ENCODE assay signal across 12 cellular contexts in the genomic region with DNA sequence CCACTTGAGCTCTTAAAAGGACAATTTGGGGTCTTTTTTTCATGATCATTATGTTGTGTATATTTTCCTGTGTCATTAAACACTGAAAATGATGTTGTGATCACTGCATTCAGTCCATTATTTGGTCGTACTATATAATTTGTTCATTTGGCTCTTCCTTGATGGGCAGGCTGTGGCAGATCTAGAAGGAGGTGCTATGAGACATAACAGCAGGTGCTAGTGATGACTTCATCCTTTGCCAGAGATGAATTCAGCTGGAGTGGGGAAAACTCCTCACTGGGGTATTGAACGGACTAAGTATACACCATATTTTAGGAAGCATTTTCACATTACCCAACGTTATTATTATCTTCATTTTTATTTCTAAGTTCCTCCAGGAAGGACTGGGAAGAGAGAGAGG. TPM values are rescaled to one million over a fixed set of nuclear protein-coding genes. Genes with fewer than 3 reads are reported as not detected.
DNase-seq lines count a peak whose midpoint lies in the region; ATAC-seq and TF ChIP-seq lines count a peak whose summit lies in the region.
"Had no signal": no experiment of that assay in that cellular context is flagged by ENCODE, and none has a peak within 500 bp of the region (broad histone marks: within the 10 kb centered on the region; RNA-seq: fewer than 3 reads in every experiment).

No MANE protein-coding gene starts in this region.

- H3K36me3 Mint-ChIP-seq in activated CD4-positive, alpha-beta T cell treated with anti-CD3 and anti-CD28 coated beads for 36 hours (ENCODE audit: low read depth) = peaks cover 21% of the 10 kb centered on the region
- H3K36me3 Mint-ChIP-seq in WTC11 = peaks cover 11% of the 10 kb centered on the region
- H3K36me3 Mint-ChIP-seq in naive B cell = peaks cover 3 to 8% of the 10 kb centered on the region in 2 donors

- POLR2A ChIA-PET in activated CD4-positive, alpha-beta T cell treated with anti-CD3 and anti-CD28 coated beads for 36 hours (lab: Charles Lee) = no interaction called here
- POLR2A ChIA-PET in WTC11 (lab: Charles Lee) = no interaction called here

- no peak for ATAC-seq in activated CD4-positive, alpha-beta T cell treated with anti-CD3 and anti-CD28 coated beads for 36 hours
- ATAC-seq in WTC11 (no peak), naive B cell (ENCODE audit: low read depth in 2 of 2) (no peak), GM21381 (IDR thresholded peaks at IDR 0.05; ENCODE audit: unreplicated experiment) (no peak)
- ATAC-seq: activated CD4-positive, CD25-positive, alpha-beta regulatory T cell treated with anti-CD3 and anti-CD28 coated beads, Interleukin-2, amount 50 U/mL, for 24 hours; HCT116 had no signal

- H3K27ac ChIP-seq in coronary artery = peak overlapping the region in 1 of 2 donors; percentile 42
- H3K27ac ChIP-seq: thoracic aorta had no signal

- TF ChIP-seq CTCF in WTC11 (IDR thresholded peaks at IDR 0.05) (no peak), coronary artery (IDR thresholded peaks at IDR 0.05) (no peak)

- intact Hi-C loops in activated CD4-positive, alpha-beta T cell treated with anti-CD3 and anti-CD28 coated beads for 36 hours (cut with DNase I, micrococcal nuclease) = loop anchor here in 1 of 2 experiments (2.0 kb wide), 1 partner anchor 15 kb away; no protein-coding TSS in a partner anchor

- H3K27me3 Mint-ChIP-seq in activated CD4-positive, alpha-beta T cell treated with anti-CD3 and anti-CD28 coated beads for 36 hours = no peaks in the 10 kb centered on the region
- H3K27me3 Mint-ChIP-seq in WTC11 (ENCODE audit: low read depth) (no peaks in the 10 kb centered on the region), naive B cell (no peaks in the 10 kb centered on the region)

- no peak overlapping the region for H3K4me3 ChIP-seq in coronary artery
- H3K4me3 ChIP-seq: thoracic aorta had no signal

- H3K27ac Mint-ChIP-seq in activated CD4-positive, alpha-beta T cell treated with anti-CD3 and anti-CD28 coated beads for 36 hours = peak overlapping the region; percentile 72
- H3K27ac Mint-ChIP-seq in WTC11 (peak overlapping the region; percentile 1; the same call in 1 of the 2 replicates), naive B cell (peak overlapping the region in 4 of 6 donors; percentile 87 to 97 (median 90))

- CTCF ChIA-PET in activated CD4-positive, alpha-beta T cell treated with anti-CD3 and anti-CD28 coated beads for 36 hours (lab: Charles Lee) = interaction anchor here (0.9 to 1.3 kb wide), 5 partner anchors 11 to 108 kb away, joined by 3 to 7 read pairs (median 4); no protein-coding TSS in a partner anchor
- CTCF ChIA-PET in WTC11 (lab: Charles Lee) = interaction anchor here (1.2 kb wide), 1 partner anchor 64 kb away, joined by 5 read pairs; no protein-coding TSS in a partner anchor

- no peak for DNase-seq in activated CD4-positive, alpha-beta T cell treated with anti-CD3 and anti-CD28 coated beads for 36 hours
- DNase-seq in activated CD4-positive, alpha-beta T cell treated with anti-CD3 and anti-CD28 coated beads, Interleukin-2, amount 50 U/mL, for 48 hours = no peak
- DNase-seq in NCI-H1417 (lab: John Stamatoyannopoulos, UW) (peak in 2 of 3 experiments; percentile 49 to 78), WTC11 (ENCODE audit: low spot score) (no peak), naive B cell (no peak), coronary artery (ENCODE audit: low spot score) (no peak)
- DNase-seq in stimulated activated CD4-positive, alpha-beta T cell treated with anti-CD3 and anti-CD28 coated beads, Interleukin-2, amount 100 ng/mL, for 24 hours = no peak
- DNase-seq: aorta had no signal

- H3K9me3 Mint-ChIP-seq in activated CD4-positive, alpha-beta T cell treated with anti-CD3 and anti-CD28 coated beads for 36 hours (ENCODE audit: low read depth) = no peaks in the 10 kb centered on the region
- H3K9me3 Mint-ChIP-seq in WTC11 (peaks cover 7% of the 10 kb centered on the region; the same call in 1 of the 2 replicates), naive B cell (no peaks in the 10 kb centered on the region)

- no peak overlapping the region for H3K4me3 Mint-ChIP-seq in activated CD4-positive, alpha-beta T cell treated with anti-CD3 and anti-CD28 coated beads for 36 hours
- no peak overlapping the region for H3K4me3 Mint-ChIP-seq in WTC11
- H3K4me3 Mint-ChIP-seq in naive B cell = peak overlapping the region in 4 of 8 donors; percentile 1 to 65 (median 51)

- peaks cover 74% of the 10 kb centered on the region for H3K4me1 Mint-ChIP-seq in activated CD4-positive, alpha-beta T cell treated with anti-CD3 and anti-CD28 coated beads for 36 hours
- peaks cover 46% of the 10 kb centered on the region for H3K4me1 Mint-ChIP-seq in WTC11
- H3K4me1 Mint-ChIP-seq in naive B cell = peaks cover 53 to 80% (median 74%) of the 10 kb centered on the region in 3 donors

TF ChIP-seq in WTC11, 78 proteins besides CTCF, POLR2A, EP300 and RAD21 (continues in another document):
- TF ChIP-seq RORB (CRISPR knock-in tag; IDR thresholded peaks at IDR 0.05) (no peak), FOXK1 (CRISPR knock-in tag; IDR thresholded peaks at IDR 0.05) (no peak), ZNF396 (CRISPR knock-in tag; IDR thresholded peaks at IDR 0.05; ENCODE audit: borderline replicate concordance) (no peak), ZNF219 (CRISPR knock-in tag; IDR thresholded peaks at IDR 0.05; ENCODE audit: borderline replicate concordance) (no peak), GTF2I (CRISPR knock-in tag; conservative IDR thresholded peaks at IDR 0.05) (no peak), JUN (CRISPR knock-in tag; IDR thresholded peaks at IDR 0.05) (no peak)
- TF ChIP-seq, protein P1, sequence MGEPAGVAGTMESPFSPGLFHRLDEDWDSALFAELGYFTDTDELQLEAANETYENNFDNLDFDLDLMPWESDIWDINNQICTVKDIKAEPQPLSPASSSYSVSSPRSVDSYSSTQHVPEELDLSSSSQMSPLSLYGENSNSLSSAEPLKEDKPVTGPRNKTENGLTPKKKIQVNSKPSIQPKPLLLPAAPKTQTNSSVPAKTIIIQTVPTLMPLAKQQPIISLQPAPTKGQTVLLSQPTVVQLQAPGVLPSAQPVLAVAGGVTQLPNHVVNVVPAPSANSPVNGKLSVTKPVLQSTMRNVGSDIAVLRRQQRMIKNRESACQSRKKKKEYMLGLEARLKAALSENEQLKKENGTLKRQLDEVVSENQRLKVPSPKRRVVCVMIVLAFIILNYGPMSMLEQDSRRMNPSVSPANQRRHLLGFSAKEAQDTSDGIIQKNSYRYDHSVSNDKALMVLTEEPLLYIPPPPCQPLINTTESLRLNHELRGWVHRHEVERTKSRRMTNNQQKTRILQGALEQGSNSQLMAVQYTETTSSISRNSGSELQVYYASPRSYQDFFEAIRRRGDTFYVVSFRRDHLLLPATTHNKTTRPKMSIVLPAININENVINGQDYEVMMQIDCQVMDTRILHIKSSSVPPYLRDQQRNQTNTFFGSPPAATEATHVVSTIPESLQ (CRISPR knock-in tag; IDR thresholded peaks at IDR 0.05) = no peak
- TF ChIP-seq, protein P2, sequence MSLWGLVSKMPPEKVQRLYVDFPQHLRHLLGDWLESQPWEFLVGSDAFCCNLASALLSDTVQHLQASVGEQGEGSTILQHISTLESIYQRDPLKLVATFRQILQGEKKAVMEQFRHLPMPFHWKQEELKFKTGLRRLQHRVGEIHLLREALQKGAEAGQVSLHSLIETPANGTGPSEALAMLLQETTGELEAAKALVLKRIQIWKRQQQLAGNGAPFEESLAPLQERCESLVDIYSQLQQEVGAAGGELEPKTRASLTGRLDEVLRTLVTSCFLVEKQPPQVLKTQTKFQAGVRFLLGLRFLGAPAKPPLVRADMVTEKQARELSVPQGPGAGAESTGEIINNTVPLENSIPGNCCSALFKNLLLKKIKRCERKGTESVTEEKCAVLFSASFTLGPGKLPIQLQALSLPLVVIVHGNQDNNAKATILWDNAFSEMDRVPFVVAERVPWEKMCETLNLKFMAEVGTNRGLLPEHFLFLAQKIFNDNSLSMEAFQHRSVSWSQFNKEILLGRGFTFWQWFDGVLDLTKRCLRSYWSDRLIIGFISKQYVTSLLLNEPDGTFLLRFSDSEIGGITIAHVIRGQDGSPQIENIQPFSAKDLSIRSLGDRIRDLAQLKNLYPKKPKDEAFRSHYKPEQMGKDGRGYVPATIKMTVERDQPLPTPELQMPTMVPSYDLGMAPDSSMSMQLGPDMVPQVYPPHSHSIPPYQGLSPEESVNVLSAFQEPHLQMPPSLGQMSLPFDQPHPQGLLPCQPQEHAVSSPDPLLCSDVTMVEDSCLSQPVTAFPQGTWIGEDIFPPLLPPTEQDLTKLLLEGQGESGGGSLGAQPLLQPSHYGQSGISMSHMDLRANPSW (CRISPR knock-in tag; conservative IDR thresholded peaks at IDR 0.05; ENCODE audit: low read depth) = no peak
- TF ChIP-seq, protein P3, sequence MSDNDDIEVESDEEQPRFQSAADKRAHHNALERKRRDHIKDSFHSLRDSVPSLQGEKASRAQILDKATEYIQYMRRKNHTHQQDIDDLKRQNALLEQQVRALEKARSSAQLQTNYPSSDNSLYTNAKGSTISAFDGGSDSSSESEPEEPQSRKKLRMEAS (CRISPR knock-in tag; IDR thresholded peaks at IDR 0.05) = no peak
- TF ChIP-seq, protein P4, sequence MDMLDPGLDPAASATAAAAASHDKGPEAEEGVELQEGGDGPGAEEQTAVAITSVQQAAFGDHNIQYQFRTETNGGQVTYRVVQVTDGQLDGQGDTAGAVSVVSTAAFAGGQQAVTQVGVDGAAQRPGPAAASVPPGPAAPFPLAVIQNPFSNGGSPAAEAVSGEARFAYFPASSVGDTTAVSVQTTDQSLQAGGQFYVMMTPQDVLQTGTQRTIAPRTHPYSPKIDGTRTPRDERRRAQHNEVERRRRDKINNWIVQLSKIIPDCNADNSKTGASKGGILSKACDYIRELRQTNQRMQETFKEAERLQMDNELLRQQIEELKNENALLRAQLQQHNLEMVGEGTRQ (CRISPR knock-in tag; IDR thresholded peaks at IDR 0.05) = no peak
- TF ChIP-seq, protein P5, sequence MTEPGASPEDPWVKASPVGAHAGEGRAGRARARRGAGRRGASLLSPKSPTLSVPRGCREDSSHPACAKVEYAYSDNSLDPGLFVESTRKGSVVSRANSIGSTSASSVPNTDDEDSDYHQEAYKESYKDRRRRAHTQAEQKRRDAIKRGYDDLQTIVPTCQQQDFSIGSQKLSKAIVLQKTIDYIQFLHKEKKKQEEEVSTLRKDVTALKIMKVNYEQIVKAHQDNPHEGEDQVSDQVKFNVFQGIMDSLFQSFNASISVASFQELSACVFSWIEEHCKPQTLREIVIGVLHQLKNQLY (CRISPR knock-in tag; IDR thresholded peaks at IDR 0.05) = no peak
- TF ChIP-seq, protein P6, sequence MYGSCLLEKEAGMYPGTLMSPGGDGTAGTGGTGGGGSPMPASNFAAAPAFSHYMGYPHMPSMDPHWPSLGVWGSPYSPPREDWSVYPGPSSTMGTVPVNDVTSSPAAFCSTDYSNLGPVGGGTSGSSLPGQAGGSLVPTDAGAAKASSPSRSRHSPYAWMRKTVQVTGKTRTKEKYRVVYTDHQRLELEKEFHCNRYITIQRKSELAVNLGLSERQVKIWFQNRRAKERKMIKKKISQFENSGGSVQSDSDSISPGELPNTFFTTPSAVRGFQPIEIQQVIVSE (CRISPR knock-in tag; IDR thresholded peaks at IDR 0.05; ENCODE audit: borderline replicate concordance) = no peak

RNA-seq across cellular contexts. Expression of a gene that starts 12.0 kb away (rescaled TPM):
- 10 to 100 TPM; 41.1 to 67.0 TPM for total RNA-seq in activated CD4-positive, alpha-beta T cell treated with anti-CD3 and anti-CD28 coated beads for 36 hours
- total RNA-seq in WTC11 (2021) = 19.9 to 24.0 TPM (median 23.4 TPM) in 3 replicates
- polyA plus RNA-seq in naive B cell (ENCODE audit: low read depth in 6 of 6) = 100 to 1,000 TPM in 2 of 6 donors, 10 to 100 TPM in 4; 56.8 to 116 (median 73.3) TPM

Comparison
In these comparisons a context has a peak if more than half of its experiments do, and no peak if none do; other contexts are left out.
1. DNase-seq: peak in NCI-H1417 (2 of 3); none in activated CD4-positive, alpha-beta T cell treated with anti-CD3 and anti-CD28 coated beads for 36 hours (single experiment), activated CD4-positive, alpha-beta T cell treated with anti-CD3 and anti-CD28 coated beads, Interleukin-2, amount 50 U/mL, for 48 hours (0 of 2), WTC11 (single experiment), naive B cell (single experiment), coronary artery (single experiment) and stimulated activated CD4-positive, alpha-beta T cell treated with anti-CD3 and anti-CD28 coated beads, Interleukin-2, amount 100 ng/mL, for 24 hours (0 of 2).
2. H3K27ac Mint-ChIP-seq: peak in every context shown above with its lines; median percentile 90 in naive B cell; 72 in activated CD4-positive, alpha-beta T cell treated with anti-CD3 and anti-CD28 coated beads for 36 hours; 1 in WTC11.